Comparison of ENCODE assay signal across 14 cellular contexts in the genomic region with DNA sequence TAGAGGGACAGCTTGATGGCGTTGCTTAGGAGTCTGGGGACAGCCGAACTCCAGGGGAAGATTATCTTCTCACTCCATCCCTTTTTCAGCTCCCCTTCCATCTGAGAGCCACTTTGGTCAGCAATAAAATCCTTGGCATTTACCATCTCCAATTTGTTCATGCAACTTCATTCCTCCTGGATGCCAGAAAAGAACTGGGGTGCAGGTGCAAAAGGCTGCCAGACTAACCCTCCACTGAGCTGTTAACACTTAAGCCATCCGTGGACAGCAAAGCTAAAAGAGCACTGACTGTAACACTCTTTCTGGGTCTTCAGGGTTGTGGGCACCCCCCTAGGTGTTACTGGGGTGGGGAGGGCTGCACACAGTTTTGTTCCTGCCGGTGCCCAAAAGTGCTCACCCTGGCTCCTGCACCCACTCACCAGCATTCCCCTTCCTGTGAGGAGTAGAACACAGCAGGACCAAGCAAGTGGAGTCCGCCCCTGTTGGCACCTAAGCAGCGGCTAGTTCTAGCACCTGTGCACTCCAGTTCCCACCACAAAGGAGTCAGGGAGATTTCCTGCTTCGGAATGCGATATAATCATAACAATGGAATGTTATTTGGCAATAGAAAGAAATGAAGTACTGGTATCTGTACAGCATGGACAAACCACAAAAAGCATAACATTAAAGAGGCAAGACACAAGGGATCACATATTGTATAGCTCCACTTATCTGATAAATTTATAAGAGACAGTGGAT.
DNase-seq lines count a peak whose midpoint lies in the region; ATAC-seq and TF ChIP-seq lines count a peak whose summit lies in the region.
"Had no signal": no experiment of that assay in that cellular context is flagged by ENCODE, and none has a peak within 500 bp of the region (broad histone marks: within the 10 kb centered on the region; RNA-seq: fewer than 3 reads in every experiment).

No MANE protein-coding gene starts in this region.

- H3K18ac ChIP-seq in IMR-90 (ENCODE audit: low read depth, low read length), result no peak overlapping the region

- no peaks in the 10 kb centered on the region for H3K36me3 Mint-ChIP-seq in activated T-cell treated with anti-CD3 and anti-CD28 coated beads, Interleukin-2, amount 50 U/mL, for 72 hours (ENCODE audit: insufficient read depth in 2 of 2)

- no peak overlapping the region for H3K56ac ChIP-seq in IMR-90 (ENCODE audit: extremely low read depth, insufficient read depth, low read length)

- in situ Hi-C loops in IMR-90 (cut with MboI; ENCODE audit: low sequenced_read_pairs) (no loop called here), astrocyte of the spinal cord (cut with HindIII; ENCODE audit: low sequenced_read_pairs) (no loop called here)

- H2AK5ac ChIP-seq in IMR-90 (ENCODE audit: low read depth, low read length), result no peak overlapping the region

- 0 out of 2 replicates have a peak, but pooled peaks have one; percentile 21 for ATAC-seq in IMR-90 (ENCODE audit: low read depth)
- ATAC-seq in lower lobe of right lung, result peak; percentile 84 to 87
- no peak for ATAC-seq in activated T-cell treated with anti-CD3 and anti-CD28 coated beads, Interleukin-2, amount 50 U/mL, for 72 hours (replicated peaks in 1 of 2)
- ATAC-seq: left colon, T-helper 17 cell had no signal

- no peak overlapping the region for H4K5ac ChIP-seq in IMR-90 (ENCODE audit: low read depth, low read length)

- no peak for TF ChIP-seq POLR2A in IMR-90 (IDR thresholded peaks at IDR 0.05; ENCODE audit: low read depth, low read length)

- H3K27me3 ChIP-seq in IMR-90 (ENCODE audit: control insufficient read depth, insufficient read depth, low read length) (0 out of 2 replicates have a peak, but pooled peaks cover 4% of the 10 kb centered on the region), lower lobe of right lung (ENCODE audit: low read depth) (no peaks in the 10 kb centered on the region), hepatocyte (peaks cover 5% of the 10 kb centered on the region)

- BruUV-seq in IMR-90 (replicated peaks; lab: Mats Ljungman, UMichigan), result no TSS peak

- H2BK20ac ChIP-seq in IMR-90 (ENCODE audit: low read depth, low read length), result no peak overlapping the region

- POLR2A ChIA-PET in IMR-90 (lab: Charles Lee; ENCODE audit: unreplicated experiment), result no interaction called here

- no peaks in the 10 kb centered on the region for H3K9me3 Mint-ChIP-seq in activated T-cell treated with anti-CD3 and anti-CD28 coated beads, Interleukin-2, amount 50 U/mL, for 72 hours

- WGBS in IMR-90 (ENCODE audit: extremely low coverage in 2 of 2, insufficient read length in 1 of 2), 2 experiments, result 83% methylated on average over 1 of the region's 8 CpGs; no CpG with 5 or more reads in 1 of the 2 experiments
- 83% methylated on average over 8 of the region's 8 CpGs for WGBS in hepatocyte (ENCODE audit: low lambda C conversion rate, missing lambda C conversion rate)

- H3K27me3 Mint-ChIP-seq in activated T-cell treated with anti-CD3 and anti-CD28 coated beads, Interleukin-2, amount 50 U/mL, for 72 hours (ENCODE audit: low read depth), result peaks cover 8% of the 10 kb centered on the region

- no peak overlapping the region for H4K8ac ChIP-seq in IMR-90 (ENCODE audit: low read depth in 2 of 2, low read length in 2 of 2)

- peak overlapping the region; percentile 30 for H2AK9ac ChIP-seq in IMR-90 (replicated peaks; ENCODE audit: low read depth, low read length, poor library complexity)

- H3K4me3 ChIP-seq in IMR-90 (ENCODE audit: insufficient read depth, low read depth, low read length) (no peak overlapping the region), astrocyte of the spinal cord (ENCODE audit: low read depth, low read length) (no peak overlapping the region), lower lobe of right lung (no peak overlapping the region), hepatocyte (no peak overlapping the region)

- no peak overlapping the region for H3K4me3 Mint-ChIP-seq in activated T-cell treated with anti-CD3 and anti-CD28 coated beads, Interleukin-2, amount 50 U/mL, for 72 hours
- H3K4me3 Mint-ChIP-seq: B cell, neural crest cell, T-helper 17 cell had no signal

- no peak overlapping the region for H2BK5ac ChIP-seq in IMR-90 (ENCODE audit: low read depth, low read length, poor library complexity, severe bottlenecking)

- no peaks in the 10 kb centered on the region for H3K79me1 ChIP-seq in IMR-90 (ENCODE audit: low read depth in 1 of 2, low read length in 2 of 2)

- no peak overlapping the region for H3K4ac ChIP-seq in IMR-90 (ENCODE audit: low read depth, low read length)

- H3K27ac ChIP-seq in IMR-90 (ENCODE audit: insufficient read depth, low read length), result no peak overlapping the region
- no peak overlapping the region for H3K27ac ChIP-seq in lower lobe of right lung
- no peak overlapping the region for H3K27ac ChIP-seq in hepatocyte

- no peak overlapping the region for H3K4me2 ChIP-seq in IMR-90 (ENCODE audit: low read depth, low read length)
- no peak overlapping the region for H3K4me2 ChIP-seq in hepatocyte

- CTCF ChIA-PET in IMR-90 (lab: Yijun Ruan, JAX), result no interaction called here

- H3K36me3 ChIP-seq in IMR-90 (ENCODE audit: control insufficient read depth, insufficient read depth, low read length) (no peaks in the 10 kb centered on the region), lower lobe of right lung (no peaks in the 10 kb centered on the region), hepatocyte (replicated peaks; ENCODE audit: insufficient read depth, low read depth) (no peaks in the 10 kb centered on the region)

- no peaks in the 10 kb centered on the region for H3K9me2 ChIP-seq in hepatocyte (replicated peaks; ENCODE audit: insufficient read depth)

- no peak overlapping the region for H2BK120ac ChIP-seq in IMR-90 (ENCODE audit: low read depth, low read length)

- H2AFZ ChIP-seq in IMR-90 (replicated peaks; ENCODE audit: low read length, poor library complexity), result no peak overlapping the region
- no peak overlapping the region for H2AFZ ChIP-seq in hepatocyte

- no peak overlapping the region for H3K14ac ChIP-seq in IMR-90 (replicated peaks; ENCODE audit: low read depth, low read length)

- no peaks in the 10 kb centered on the region for H3K9me1 ChIP-seq in IMR-90 (ENCODE audit: insufficient read depth, low read length)

- H3K9ac ChIP-seq in IMR-90 (ENCODE audit: low read depth, low read length), result no peak overlapping the region

- H4K20me1 ChIP-seq in IMR-90 (ENCODE audit: insufficient read depth, low read length) (no peaks in the 10 kb centered on the region), hepatocyte (ENCODE audit: insufficient read depth, poor library complexity, severe bottlenecking) (no peaks in the 10 kb centered on the region)

- no peak for TF ChIP-seq RAD21 in IMR-90 (IDR thresholded peaks at IDR 0.05; ENCODE audit: low read length)

- H4K91ac ChIP-seq in IMR-90 (ENCODE audit: insufficient read depth, low read depth, low read length), result no peak overlapping the region

- no peak overlapping the region; the same call in 1 of the 2 replicates for H3K23ac ChIP-seq in IMR-90 (ENCODE audit: low read depth, low read length)

- no peaks in the 10 kb centered on the region for H3K9me3 ChIP-seq in IMR-90 (ENCODE audit: control insufficient read depth, insufficient read depth, low read length)
- no peaks in the 10 kb centered on the region for H3K9me3 ChIP-seq in lower lobe of right lung
- H3K9me3 ChIP-seq in hepatocyte (ENCODE audit: low read depth), result no peaks in the 10 kb centered on the region

- H3K79me2 ChIP-seq in hepatocyte, result no peaks in the 10 kb centered on the region

- TF ChIP-seq CTCF in IMR-90 (conservative IDR thresholded peaks at IDR 0.05; ENCODE audit: low read depth, low read length) (no peak), astrocyte of the spinal cord (IDR thresholded peaks at IDR 0.05; ENCODE audit: low read depth, low read length) (no peak), lower lobe of right lung (IDR thresholded peaks at IDR 0.05) (no peak), hepatocyte (IDR thresholded peaks at IDR 0.05; ENCODE audit: poor library complexity) (no peak)

- DNase-seq in AG08396 (ENCODE audit: low spot score) (peak; percentile 13), IMR-90 (peak; percentile 50), astrocyte of the spinal cord (ENCODE audit: low read depth, low spot score) (peak; percentile 68), lower lobe of right lung (peak; percentile 57), NOMO-1 (lab: John Stamatoyannopoulos, UW; ENCODE audit: unreplicated experiment in 2 of 2) (no peak), hepatocyte (ENCODE audit: low spot score) (no peak), germinal center (ENCODE audit: low spot score) (no peak)
- DNase-seq in activated T-cell treated with anti-CD3 and anti-CD28 coated beads, Interleukin-2, amount 50 U/mL, for 72 hours, result no peak
- DNase-seq: activated CD4-positive, alpha-beta T cell treated with anti-CD3 and anti-CD28 coated beads, Interleukin-2, amount 50 U/mL, for 1 hour; GF-D8; left colon; T-helper 17 cell had no signal

- no peak overlapping the region for H3K27ac Mint-ChIP-seq in activated T-cell treated with anti-CD3 and anti-CD28 coated beads, Interleukin-2, amount 50 U/mL, for 72 hours
- H3K27ac Mint-ChIP-seq: B cell, T-helper 17 cell had no signal

- intact Hi-C loops in IMR-90 (cut with micrococcal nuclease) (no loop called here), lower lobe of right lung (cut with DNase I) (no loop called here)

- no peaks in the 10 kb centered on the region for H3K4me1 Mint-ChIP-seq in activated T-cell treated with anti-CD3 and anti-CD28 coated beads, Interleukin-2, amount 50 U/mL, for 72 hours (ENCODE audit: low read depth)
- H3K4me1 Mint-ChIP-seq: B cell had no signal

- H3K4me1 ChIP-seq in IMR-90 (ENCODE audit: control insufficient read depth, insufficient read depth, low read length) (no peaks in the 10 kb centered on the region), lower lobe of right lung (no peaks in the 10 kb centered on the region), hepatocyte (ENCODE audit: insufficient read depth) (no peaks in the 10 kb centered on the region)

- H2BK15ac ChIP-seq in IMR-90 (ENCODE audit: low read depth, low read length), result no peak overlapping the region

- dilution Hi-C loops in IMR-90 (cut with HindIII; ENCODE audit: low sequenced_read_pairs, unreplicated experiment), result no loop called here

TF ChIP-seq in IMR-90, 13 proteins besides CTCF, POLR2A, EP300 and RAD21 (continues in another document):
- TF ChIP-seq, protein P1, sequence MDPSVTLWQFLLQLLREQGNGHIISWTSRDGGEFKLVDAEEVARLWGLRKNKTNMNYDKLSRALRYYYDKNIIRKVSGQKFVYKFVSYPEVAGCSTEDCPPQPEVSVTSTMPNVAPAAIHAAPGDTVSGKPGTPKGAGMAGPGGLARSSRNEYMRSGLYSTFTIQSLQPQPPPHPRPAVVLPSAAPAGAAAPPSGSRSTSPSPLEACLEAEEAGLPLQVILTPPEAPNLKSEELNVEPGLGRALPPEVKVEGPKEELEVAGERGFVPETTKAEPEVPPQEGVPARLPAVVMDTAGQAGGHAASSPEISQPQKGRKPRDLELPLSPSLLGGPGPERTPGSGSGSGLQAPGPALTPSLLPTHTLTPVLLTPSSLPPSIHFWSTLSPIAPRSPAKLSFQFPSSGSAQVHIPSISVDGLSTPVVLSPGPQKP (IDR thresholded peaks at IDR 0.05; ENCODE audit: borderline replicate concordance, low read depth, low read length), result no peak
- no peak for TF ChIP-seq MXI1 (IDR thresholded peaks at IDR 0.05; ENCODE audit: borderline replicate concordance, low read depth, low read length)
- TF ChIP-seq NFE2L2 (IDR thresholded peaks at IDR 0.05; ENCODE audit: low read depth, low read length), result no peak

Comparison
In these comparisons a context has a peak if more than half of its experiments do, and no peak if none do; other contexts are left out.
1. DNase-seq: peak in AG08396 (single experiment), IMR-90 (single experiment), astrocyte of the spinal cord (single experiment) and lower lobe of right lung (single experiment); none in NOMO-1 (0 of 2), activated T-cell treated with anti-CD3 and anti-CD28 coated beads, Interleukin-2, amount 50 U/mL, for 72 hours (0 of 2), hepatocyte (single experiment) and germinal center (single experiment).
2. ATAC-seq: peak in IMR-90 (single experiment) and lower lobe of right lung (2 of 2); none in activated T-cell treated with anti-CD3 and anti-CD28 coated beads, Interleukin-2, amount 50 U/mL, for 72 hours (0 of 2).